Comparison of ENCODE assay signal across 12 cellular contexts in the genomic region with DNA sequence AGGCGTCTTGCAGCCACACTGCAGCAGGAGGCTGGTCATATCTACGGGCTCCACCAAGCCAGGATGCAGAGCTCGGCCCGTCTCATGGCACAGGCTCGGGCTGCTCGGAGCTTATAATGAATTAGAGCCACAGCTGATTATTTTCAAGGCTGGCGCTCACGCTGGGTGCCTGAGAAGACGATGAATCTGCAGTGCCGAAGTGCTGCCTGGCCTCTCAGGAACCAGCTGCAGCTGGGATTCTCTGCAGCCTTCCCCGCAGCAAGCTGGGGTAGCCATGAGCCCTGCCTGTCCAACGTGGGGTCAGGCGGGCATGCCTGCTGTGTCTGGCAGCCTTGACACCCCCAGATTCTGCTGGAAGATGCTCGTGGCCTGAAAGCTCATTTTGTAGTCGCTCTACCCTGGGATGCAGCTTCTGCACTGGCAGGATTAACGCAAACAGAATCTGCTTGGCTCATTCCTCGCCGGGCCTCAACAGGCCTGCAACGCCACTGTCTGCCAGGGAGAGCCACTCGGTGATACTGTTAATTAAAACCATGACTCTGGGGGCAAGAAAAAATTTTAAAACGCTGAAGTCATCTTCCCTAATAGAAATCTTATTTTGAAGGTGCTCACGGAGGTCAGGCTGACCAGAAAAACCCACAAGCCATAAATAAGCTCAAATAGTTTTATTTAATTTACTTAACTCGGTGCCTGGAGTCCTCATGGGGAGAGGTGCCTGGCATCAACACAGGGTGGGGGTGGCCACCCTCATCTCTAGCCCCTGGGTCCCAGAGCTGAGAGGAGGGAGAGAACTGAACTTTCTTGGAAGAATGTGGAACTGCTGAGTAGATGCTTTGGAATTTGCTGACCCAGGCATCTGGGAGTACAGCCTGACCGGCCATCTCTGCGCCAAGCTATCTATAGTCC.
A peak's percentile ranks its signal among the peaks of the same experiment; 100 is the strongest.
DNase-seq lines count a peak whose midpoint lies in the region; ATAC-seq and TF ChIP-seq lines count a peak whose summit lies in the region.
"Had no signal": no experiment of that assay in that cellular context is flagged by ENCODE, and none has a peak within 500 bp of the region (broad histone marks: within the 10 kb centered on the region; RNA-seq: fewer than 3 reads in every experiment).

No MANE protein-coding gene starts in this region.

- ATAC-seq in HG03571 (IDR thresholded peaks at IDR 0.05; ENCODE audit: unreplicated experiment), result no peak

- H3K4me1 ChIP-seq in ascending aorta, result peaks cover 0 to 17% of the 10 kb centered on the region in 2 donors

- DNase-seq in H4 (ENCODE audit: low spot score) (peak; percentile 49), ascending aorta (ENCODE audit: low spot score in 2 of 2) (no peak), islet precursor cell (peak; percentile 66), stromal cell of bone marrow (ENCODE audit: low read depth) (peak; percentile 73), NK-92 (lab: John Stamatoyannopoulos, UW; ENCODE audit: unreplicated experiment) (no peak), HuH-7 (ENCODE audit: low spot score) (no peak)
- DNase-seq in activated CD4-positive, alpha-beta T cell treated with anti-CD3 and anti-CD28 coated beads for 48 hours, result no peak
- DNase-seq: activated gamma-delta T cell treated with Interleukin-2 at 50 U/mL for 16 hours, Kasumi-1, spleen had no signal

- no peaks in the 10 kb centered on the region for H3K27me3 ChIP-seq in ascending aorta
- H3K27me3 ChIP-seq: spleen, upper lobe of left lung had no signal

- H3K27ac ChIP-seq in ascending aorta, result peak overlapping the region; percentile 14 to 53
- H3K27ac ChIP-seq: upper lobe of left lung had no signal

- peak overlapping the region in 1 of 2 donors; percentile 54 for H3K4me3 ChIP-seq in ascending aorta
- H3K4me3 ChIP-seq: spleen, upper lobe of left lung had no signal

- intact Hi-C loops in ascending aorta (cut with DNase I), result no loop called here

- no peak for TF ChIP-seq CTCF in ascending aorta (IDR thresholded peaks at IDR 0.05)

- no peaks in the 10 kb centered on the region for H3K9me3 ChIP-seq in ascending aorta
- H3K9me3 ChIP-seq: spleen, upper lobe of left lung had no signal

- no peaks in the 10 kb centered on the region for H3K36me3 ChIP-seq in ascending aorta
- H3K36me3 ChIP-seq: spleen, upper lobe of left lung had no signal

Comparison
In these comparisons a context has a peak if more than half of its experiments do, and no peak if none do; other contexts are left out.
1. DNase-seq: peak in H4 (single experiment), islet precursor cell (single experiment) and stromal cell of bone marrow (single experiment); none in ascending aorta (0 of 2), NK-92 (single experiment), activated CD4-positive, alpha-beta T cell treated with anti-CD3 and anti-CD28 coated beads for 48 hours (single experiment) and HuH-7 (single experiment).